8 cellular contexts compared by ENCODE assay signal in genomic region chr17:17900615-17901520, GRCh38.
A peak's percentile ranks its signal among the peaks of the same experiment; 100 is the strongest.
DNase-seq lines count a peak whose midpoint lies in the region; TF ChIP-seq lines count a peak whose summit lies in the region.

No MANE protein-coding gene starts in this region.

- in situ Hi-C loops in GM13977 (cut with MboI; ENCODE audit: low pct_unique_long_range_greater_than_20kb, low sequenced_read_pairs, unreplicated experiment) = no loop called here

- intact Hi-C loops in posterior vena cava (cut with DNase I) = no loop called here

- TF ChIP-seq CTCF in fibroblast of mammary gland (conservative IDR thresholded peaks at IDR 0.05; ENCODE audit: control insufficient read depth, insufficient read depth, low read depth, low read length) (no peak), GM10266 (IDR thresholded peaks at IDR 0.05; ENCODE audit: control insufficient read depth, insufficient read depth, low read depth, missing control alignments) (no peak), GM13977 (IDR thresholded peaks at IDR 0.05; ENCODE audit: extremely low read depth, insufficient read depth, missing control alignments) (no peak)

- H3K4me3 ChIP-seq in fibroblast of mammary gland (ENCODE audit: control insufficient read depth, low read depth, low read length) = no peak overlapping the region

- peak; percentile 96 for DNase-seq in GM04503 (ENCODE audit: low read depth)
- peak; percentile 73 for DNase-seq in SHP77 treated with DMSO at 0.1 percent for 48 hours (lab: John Stamatoyannopoulos, UW)
- DNase-seq in fibroblast of mammary gland (ENCODE audit: low read depth) = peak; percentile 99
- peak; percentile 93 for DNase-seq in posterior vena cava (ENCODE audit: low spot score)
- DNase-seq in GM10266 (ENCODE audit: extremely low spot score) = no peak
- no peak for DNase-seq in GM13977 (ENCODE audit: low spot score)
- no peak for DNase-seq in cortex of kidney (lab: John Stamatoyannopoulos, UW)
- no peak for DNase-seq in iPS-NIHi11 (ENCODE audit: low spot score)

Comparison
In these comparisons a context has a peak if more than half of its experiments do, and no peak if none do; other contexts are left out.
1. DNase-seq: peak in GM04503 (single experiment), SHP77 treated with DMSO at 0.1 percent for 48 hours (single experiment), fibroblast of mammary gland (single experiment) and posterior vena cava (single experiment); none in GM10266 (single experiment), GM13977 (single experiment), cortex of kidney (single experiment) and iPS-NIHi11 (single experiment).